ENCODE assay signal across 22 cellular contexts in genomic region chr2:215874418-215874817, GRCh38.
"Had no signal": no experiment of that assay in that cellular context is flagged by ENCODE, and none has a peak within 500 bp of the region (broad histone marks: within the 10 kb centered on the region; RNA-seq: fewer than 3 reads in every experiment).

No MANE protein-coding gene starts in this region.

- H3K27me3 ChIP-seq: brain microvascular endothelial cell, hepatocyte, tibial nerve, uterus had no signal

- H3K27ac ChIP-seq: brain microvascular endothelial cell, epithelial cell of prostate, hepatocyte, left ventricle myocardium inferior, neutrophil, skin epidermis, tibial nerve, uterus had no signal

- DNase-seq: activated CD8-positive, alpha-beta T cell treated with anti-CD3 and anti-CD28 coated beads for 36 hours; activated gamma-delta T cell treated with Interleukin-2 at 50 U/mL for 16 hours; activated naive CD8-positive, alpha-beta T cell treated with anti-CD3 and anti-CD28 coated beads for 36 hours; activated T-cell treated with anti-CD3 and anti-CD28 coated beads, Interleukin-2, amount 50 U/mL, for 4 hours; brain microvascular endothelial cell; cerebellar nuclear complex; effector memory CD4-positive, alpha-beta T cell; kidney; left ventricle myocardium inferior; natural killer cell; stimulated activated CD4-positive, alpha-beta T cell treated with anti-CD3 and anti-CD28 coated beads, Interleukin-15, amount 100 ng/mL, for 24 hours; stimulated activated CD4-positive, alpha-beta T cell treated with anti-CD3 and anti-CD28 coated beads, Interleukin-4, amount 100 ng/mL, for 1 hour; stimulated activated naive CD4-positive, alpha-beta T cell; substantia nigra; T-cell; T1000; uterus had no signal

- ATAC-seq: activated CD8-positive, alpha-beta T cell treated with anti-CD3 and anti-CD28 coated beads for 36 hours; activated T-cell treated with anti-CD3 and anti-CD28 coated beads, Interleukin-2, amount 50 U/mL, for 4 hours; natural killer cell; T-cell had no signal

- H3K4me1 ChIP-seq: left ventricle myocardium inferior, uterus had no signal
